Comparison of ENCODE assay signal across 8 cellular contexts in genomic region chr20:45419188-45420091, GRCh38. TPM values are rescaled to one million over a fixed set of nuclear protein-coding genes. Genes with fewer than 3 reads are reported as not detected.
A peak's percentile ranks its signal among the peaks of the same experiment; 100 is the strongest.
DNase-seq lines count a peak whose midpoint lies in the region; ATAC-seq and TF ChIP-seq lines count a peak whose summit lies in the region.

No MANE protein-coding gene starts in this region.

- peaks cover 43% of the 10 kb centered on the region for H3K79me2 ChIP-seq in DOHH2 (ENCODE audit: control insufficient read depth, low read length)

- no peak for TF ChIP-seq CTCF in DOHH2 (IDR thresholded peaks at IDR 0.05; ENCODE audit: low read depth, low read length, poor library complexity, severe bottlenecking)
- no peak for TF ChIP-seq CTCF in gastrocnemius medialis (IDR thresholded peaks at IDR 0.05 in 4 of 5, conservative IDR thresholded peaks at IDR 0.05 in 1 of 5)

- no peak overlapping the region for H3K4me3 ChIP-seq in DOHH2 (ENCODE audit: low read length)
- H3K4me3 ChIP-seq in gastrocnemius medialis = no peak overlapping the region

- peak in 1 of 2 donors; percentile 23 for TF ChIP-seq POLR2A in gastrocnemius medialis (IDR thresholded peaks at IDR 0.05)

- peak; percentile 73 for ATAC-seq in GM19468 (IDR thresholded peaks at IDR 0.05; ENCODE audit: extremely low read depth, unreplicated experiment)
- peak; percentile 54 for ATAC-seq in HG03575 (IDR thresholded peaks at IDR 0.05; ENCODE audit: extremely low read depth, insufficient number of reproducible peaks, low FRiP score, unreplicated experiment)
- ATAC-seq in gastrocnemius medialis = peak; percentile 26 to 37

- H3F3A ChIP-seq in DOHH2 (ENCODE audit: control insufficient read depth, insufficient read depth) = no peaks in the 10 kb centered on the region

- intact Hi-C loops in gastrocnemius medialis (cut with DNase I; ENCODE audit: low total_unique reads) = no loop called here

- no peaks in the 10 kb centered on the region for H3K9me2 ChIP-seq in DOHH2 (replicated peaks; ENCODE audit: control insufficient read depth, low read length)

- in situ Hi-C loops in gastrocnemius medialis (cut with MboI; ENCODE audit: low sequenced_read_pairs in 4 of 4) = no loop called here

- H4K20me1 ChIP-seq in DOHH2 (ENCODE audit: control insufficient read depth, insufficient read depth, low read depth, low read length) = no peaks in the 10 kb centered on the region

- H3K36me3 ChIP-seq in DOHH2 (ENCODE audit: control insufficient read depth, low read length) = peaks cover 65% of the 10 kb centered on the region
- H3K36me3 ChIP-seq in gastrocnemius medialis = peaks cover 0 to 54% of the 10 kb centered on the region in 2 donors

- H3K27me3 ChIP-seq in DOHH2 (ENCODE audit: control insufficient read depth, low read length) (no peaks in the 10 kb centered on the region), gastrocnemius medialis (no peaks in the 10 kb centered on the region)

- H3K4me1 ChIP-seq in DOHH2 (ENCODE audit: control insufficient read depth, low read length) (peaks cover 40% of the 10 kb centered on the region), gastrocnemius medialis (peaks cover 25 to 32% of the 10 kb centered on the region in 2 donors)

- H3K27ac ChIP-seq in DOHH2 (ENCODE audit: low read depth, low read length) (no peak overlapping the region), gastrocnemius medialis (peak overlapping the region; percentile 26 to 68 (median 58))

- peak; percentile 12 to 30 for DNase-seq in activated CD4-positive, alpha-beta T cell treated with anti-CD3 and anti-CD28 coated beads, Interleukin-2, amount 50 U/mL, for 48 hours
- DNase-seq in globus pallidus (ENCODE audit: low spot score) = peak; percentile 65
- peak in 1 of 2 donors; percentile 63 for DNase-seq in gastrocnemius medialis
- no peak for DNase-seq in 8988T
- DNase-seq in iPS-NIHi7 (ENCODE audit: extremely low spot score) = no peak

- peak overlapping the region; percentile 27; the same call in 1 of the 2 replicates for H3K4me2 ChIP-seq in DOHH2 (ENCODE audit: low read length)

- H3K9me3 ChIP-seq in DOHH2 (ENCODE audit: control insufficient read depth, insufficient read depth, low read length) (no peaks in the 10 kb centered on the region), gastrocnemius medialis (no peaks in the 10 kb centered on the region)

RNA-seq across cellular contexts. Expression of gene PIGT, which starts 3.5 kb away (rescaled TPM):
- total RNA-seq in gastrocnemius medialis = 100 to 1,000 TPM in 1 of 4 donors, 10 to 100 TPM in 3; 45.9 to 118 (median 94.2) TPM

RNA-seq across cellular contexts. Expression of gene DBNDD2, which starts 11.4 kb away (rescaled TPM):
- total RNA-seq in gastrocnemius medialis = 100 to 1,000 TPM in 3 of 4 donors, 10 to 100 TPM in 1; 99.5 to 155 (median 121) TPM

RNA-seq across cellular contexts. Expression of gene TP53TG5, which starts 41.3 kb away (rescaled TPM):
- not detected for total RNA-seq in gastrocnemius medialis

RNA-seq across cellular contexts. Expression of gene WFDC2, which starts 50.1 kb away (rescaled TPM):
- total RNA-seq in gastrocnemius medialis = not detected

RNA-seq across cellular contexts. Expression of gene SYS1, which starts 56.5 kb away (rescaled TPM):
- total RNA-seq in gastrocnemius medialis = 10 to 100 TPM; 34.0 to 59.5 (median 43.7) TPM

Comparison
In these comparisons a context has a peak if more than half of its experiments do, and no peak if none do; other contexts are left out.
1. DNase-seq: peak in activated CD4-positive, alpha-beta T cell treated with anti-CD3 and anti-CD28 coated beads, Interleukin-2, amount 50 U/mL, for 48 hours (2 of 2) and globus pallidus (single experiment); none in 8988T (single experiment) and iPS-NIHi7 (single experiment).
2. Peak in every context shown above with its lines, with median percentiles within 50 percentile points of each other: ATAC-seq.